16 cellular contexts compared by ENCODE assay signal in genomic region chr13:51091839-51092238, GRCh38. TPM values are rescaled to one million over a fixed set of nuclear protein-coding genes. Genes with fewer than 3 reads are reported as not detected.
DNase-seq lines count a peak whose midpoint lies in the region; ATAC-seq and TF ChIP-seq lines count a peak whose summit lies in the region.
"Had no signal": no experiment of that assay in that cellular context is flagged by ENCODE, and none has a peak within 500 bp of the region (broad histone marks: within the 10 kb centered on the region; RNA-seq: fewer than 3 reads in every experiment).

No MANE protein-coding gene starts in this region.

- peak; percentile 13 for ATAC-seq in upper lobe of right lung

- H3K4me1 Mint-ChIP-seq in activated naive CD4-positive, alpha-beta T cell treated with anti-CD3 and anti-CD28 coated beads for 36 hours (ENCODE audit: low read depth): no peaks in the 10 kb centered on the region
- H3K4me1 Mint-ChIP-seq in endodermal cell: peaks cover 14% of the 10 kb centered on the region
- H3K4me1 Mint-ChIP-seq: CD8-positive, alpha-beta memory T cell had no signal

- no peak for TF ChIP-seq POLR2A in testis (IDR thresholded peaks at IDR 0.05)

- H3K4me3 ChIP-seq in endodermal cell (ENCODE audit: low read length) (no peak overlapping the region), upper lobe of right lung (no peak overlapping the region), testis (no peak overlapping the region), tibial artery (no peak overlapping the region)
- H3K4me3 ChIP-seq: BLaER1, GM23248 had no signal

- H3K36me3 Mint-ChIP-seq in activated naive CD4-positive, alpha-beta T cell treated with anti-CD3 and anti-CD28 coated beads for 36 hours (ENCODE audit: low read depth): no peaks in the 10 kb centered on the region
- peaks cover 60% of the 10 kb centered on the region for H3K36me3 Mint-ChIP-seq in endodermal cell (ENCODE audit: low read depth)
- H3K36me3 Mint-ChIP-seq: CD8-positive, alpha-beta memory T cell had no signal

- peaks cover 4% of the 10 kb centered on the region for H3K27me3 Mint-ChIP-seq in activated naive CD4-positive, alpha-beta T cell treated with anti-CD3 and anti-CD28 coated beads for 36 hours (ENCODE audit: low read depth)
- no peaks in the 10 kb centered on the region for H3K27me3 Mint-ChIP-seq in endodermal cell (ENCODE audit: insufficient read depth)

- H3K36me3 ChIP-seq in endodermal cell (ENCODE audit: control insufficient read depth, insufficient read depth, low read length) (peaks cover 42% of the 10 kb centered on the region), upper lobe of right lung (no peaks in the 10 kb centered on the region), testis (ENCODE audit: low read depth, missing control alignments) (no peaks in the 10 kb centered on the region), tibial artery (no peaks in the 10 kb centered on the region)
- H3K36me3 ChIP-seq: BLaER1 had no signal

- peak; percentile 32 for TF ChIP-seq CTCF in endodermal cell (conservative IDR thresholded peaks at IDR 0.05)
- TF ChIP-seq CTCF in upper lobe of right lung (IDR thresholded peaks at IDR 0.05): no peak
- TF ChIP-seq CTCF in testis (IDR thresholded peaks at IDR 0.05): no peak
- TF ChIP-seq CTCF in tibial artery (IDR thresholded peaks at IDR 0.05): no peak

- no peak overlapping the region for H3K4me3 Mint-ChIP-seq in activated naive CD4-positive, alpha-beta T cell treated with anti-CD3 and anti-CD28 coated beads for 36 hours
- no peak overlapping the region for H3K4me3 Mint-ChIP-seq in endodermal cell
- H3K4me3 Mint-ChIP-seq: CD8-positive, alpha-beta memory T cell had no signal

- no peak for DNase-seq in activated naive CD4-positive, alpha-beta T cell treated with anti-CD3 and anti-CD28 coated beads for 36 hours
- DNase-seq in activated naive CD4-positive, alpha-beta T cell (lab: John Stamatoyannopoulos, UW): no peak
- DNase-seq in SK-MEL-5 (ENCODE audit: low read depth, low spot score) (peak; percentile 19), endodermal cell (peak; percentile 63), upper lobe of right lung (no peak), hippocampal formation (lab: John Stamatoyannopoulos, UW) (no peak), testis (no peak), tibial artery (no peak)
- DNase-seq: 8988T; AML-193; Caco-2; CD8-positive, alpha-beta memory T cell; GF-D8; GM23248; HCEC 1CT had no signal

- H3K27me3 ChIP-seq in endodermal cell (ENCODE audit: control insufficient read depth, insufficient read depth, low read length, poor library complexity, severe bottlenecking) (no peaks in the 10 kb centered on the region), upper lobe of right lung (no peaks in the 10 kb centered on the region), testis (no peaks in the 10 kb centered on the region), tibial artery (no peaks in the 10 kb centered on the region)
- H3K27me3 ChIP-seq: BLaER1 had no signal

- in situ Hi-C loops in SK-MEL-5 (cut with HindIII; ENCODE audit: low pct_unique_long_range_greater_than_20kb, low sequenced_read_pairs): no loop called here

- no peak overlapping the region for H3K27ac ChIP-seq in endodermal cell (ENCODE audit: low read depth, low read length)
- no peak overlapping the region for H3K27ac ChIP-seq in upper lobe of right lung
- no peak overlapping the region for H3K27ac ChIP-seq in testis
- H3K27ac ChIP-seq in tibial artery: no peak overlapping the region
- H3K27ac ChIP-seq: BLaER1, GM23248 had no signal

- no peak overlapping the region for H3K9ac ChIP-seq in endodermal cell (ENCODE audit: extremely low read depth, low read length, poor library complexity, severe bottlenecking)
- H3K9ac ChIP-seq: BLaER1, GM23248 had no signal

- peaks cover under 1% of the 10 kb centered on the region for H3K4me1 ChIP-seq in endodermal cell (ENCODE audit: control insufficient read depth, insufficient read depth, low read length)
- no peaks in the 10 kb centered on the region for H3K4me1 ChIP-seq in upper lobe of right lung
- H3K4me1 ChIP-seq in testis: no peaks in the 10 kb centered on the region
- no peaks in the 10 kb centered on the region for H3K4me1 ChIP-seq in tibial artery
- H3K4me1 ChIP-seq: BLaER1, Caco-2 had no signal

- H3K9me3 ChIP-seq in endodermal cell (ENCODE audit: control insufficient read depth, low read length): peaks cover 33% of the 10 kb centered on the region
- H3K9me3 ChIP-seq in upper lobe of right lung: no peaks in the 10 kb centered on the region
- no peaks in the 10 kb centered on the region for H3K9me3 ChIP-seq in testis
- H3K9me3 ChIP-seq in tibial artery: no peaks in the 10 kb centered on the region
- H3K9me3 ChIP-seq: BLaER1, Caco-2 had no signal

- peaks cover 2% of the 10 kb centered on the region for H3K9me3 Mint-ChIP-seq in activated naive CD4-positive, alpha-beta T cell treated with anti-CD3 and anti-CD28 coated beads for 36 hours
- H3K9me3 Mint-ChIP-seq in endodermal cell: peaks cover 7% of the 10 kb centered on the region
- H3K9me3 Mint-ChIP-seq: CD8-positive, alpha-beta memory T cell had no signal

- CTCF ChIA-PET in activated naive CD4-positive, alpha-beta T cell treated with anti-CD3 and anti-CD28 coated beads for 36 hours (lab: Charles Lee): no interaction called here

- WGBS in endodermal cell (ENCODE audit: insufficient coverage in 1 of 2, insufficient read length in 1 of 2), 2 experiments: 94 to 100% methylated on average over 4 of the region's 4 CpGs
- WGBS in testis, 2 donors: 81 to 93% methylated on average over 4 of the region's 4 CpGs

- peak overlapping the region; percentile 46 for H3K27ac Mint-ChIP-seq in activated naive CD4-positive, alpha-beta T cell treated with anti-CD3 and anti-CD28 coated beads for 36 hours
- no peak overlapping the region for H3K27ac Mint-ChIP-seq in endodermal cell
- H3K27ac Mint-ChIP-seq: CD8-positive, alpha-beta memory T cell had no signal

- intact Hi-C loops in activated naive CD4-positive, alpha-beta T cell treated with anti-CD3 and anti-CD28 coated beads for 36 hours (cut with micrococcal nuclease): no loop called here
- intact Hi-C loops in upper lobe of right lung (cut with DNase I) (no loop called here), testis (cut with DNase I; ENCODE audit: low total_unique reads) (no loop called here), tibial artery (cut with DNase I; ENCODE audit: low total_unique reads) (no loop called here)

RNA-seq across cellular contexts. Expression of gene C13orf42, which starts 19.2 kb away (rescaled TPM):
- not detected for total RNA-seq in activated naive CD4-positive, alpha-beta T cell treated with anti-CD3 and anti-CD28 coated beads for 36 hours
- not detected in 2 replicates for total RNA-seq in SK-MEL-5 (2014; rRNA removed; shearing (Covaris generic))
- not detected in 2 replicates for polyA plus RNA-seq in SK-MEL-5 (2015; cell fraction: cytosol; rRNA removed)
- polyA plus RNA-seq in SK-MEL-5 (2015; cell fraction: nucleus; rRNA removed): not detected in 2 replicates
- total RNA-seq in endodermal cell (10 to 100 TPM; 19.0 to 27.7 TPM), upper lobe of right lung (not detected), testis (1 to 10 TPM; 1.8 to 1.9 TPM)
- polyA plus RNA-seq in endodermal cell (2013, experiment 1 of 2): 1.6 TPM
- polyA plus RNA-seq in endodermal cell (2013, experiment 2 of 2): 2.4 TPM
- polyA plus RNA-seq in testis (ENCODE audit: insufficient read depth, low read depth, low replicate concordance): 0.65 TPM
- total RNA-seq: Caco-2; CD8-positive, alpha-beta memory T cell; GM23248 had no signal
- polyA plus RNA-seq: CD8-positive, alpha-beta memory T cell; GM23248 had no signal

Comparison
In these comparisons a context has a peak if more than half of its experiments do, and no peak if none do; other contexts are left out.
1. DNase-seq: peak in SK-MEL-5 (single experiment) and endodermal cell (single experiment); none in activated naive CD4-positive, alpha-beta T cell treated with anti-CD3 and anti-CD28 coated beads for 36 hours (single experiment), activated naive CD4-positive, alpha-beta T cell (0 of 4), upper lobe of right lung (single experiment), hippocampal formation (0 of 2), testis (single experiment) and tibial artery (0 of 2).
2. RNA of gene C13orf42, which starts 19.2 kb away (total RNA-seq): 19.0 to 27.7 TPM in endodermal cell; 1.8 to 1.9 TPM in testis, not detected in activated naive CD4-positive, alpha-beta T cell treated with anti-CD3 and anti-CD28 coated beads for 36 hours, not detected in SK-MEL-5 and not detected in upper lobe of right lung (single experiment); every median in the first group is over 4 times any median in the second.